ENCODE assay signal across 1 cellular context in the genomic region with DNA sequence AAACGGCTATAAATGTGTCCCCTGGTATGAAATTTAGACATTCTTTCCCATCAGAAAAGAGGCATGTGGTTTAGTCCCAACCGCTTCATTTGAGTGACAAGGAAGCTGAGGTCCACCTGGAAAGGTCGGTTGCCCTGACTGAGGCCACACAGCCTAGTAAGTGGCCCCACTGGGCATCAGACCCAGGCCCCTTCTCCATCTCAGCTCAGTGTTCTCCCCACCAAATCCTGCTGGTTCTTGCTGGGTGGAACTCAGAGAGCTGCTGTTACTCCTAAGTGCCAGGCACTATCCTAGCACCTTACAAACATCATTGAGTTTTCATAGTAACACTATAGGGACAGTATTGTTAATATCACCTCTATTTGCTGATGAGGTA.
TF ChIP-seq lines count a peak whose summit lies in the region.

No MANE protein-coding gene starts in this region.

TF ChIP-seq in HepG2, 621 proteins besides CTCF, POLR2A, EP300 and RAD21 (continued from another document):
- TF ChIP-seq ZNF260 (CRISPR knock-in tag; IDR thresholded peaks at IDR 0.05; ENCODE audit: borderline replicate concordance, low read depth) (no peak), ZFP41 (CRISPR knock-in tag; IDR thresholded peaks at IDR 0.05; ENCODE audit: borderline replicate concordance) (0 out of 2 replicates have a peak, but pooled peaks have one; percentile 37), ZNF567 (CRISPR knock-in tag; IDR thresholded peaks at IDR 0.05; ENCODE audit: borderline replicate concordance) (0 out of 2 replicates have a peak, but pooled peaks have one; percentile 49), LCORL (IDR thresholded peaks at IDR 0.05) (no peak), LCORL (CRISPR knock-in tag; IDR thresholded peaks at IDR 0.05) (no peak), ZBTB7A (CRISPR knock-in tag; IDR thresholded peaks at IDR 0.05) (0 out of 2 replicates have a peak, but pooled peaks have one; percentile 18), SNAPC2 (CRISPR knock-in tag; IDR thresholded peaks at IDR 0.05) (peak; percentile 16; the same call in 1 of the 2 replicates), ZSCAN25 (CRISPR knock-in tag; IDR thresholded peaks at IDR 0.05) (no peak), SMC3 (IDR thresholded peaks at IDR 0.05; ENCODE audit: low read length) (0 out of 2 replicates have a peak, but pooled peaks have one; percentile 0), SALL1 (CRISPR knock-in tag; IDR thresholded peaks at IDR 0.05) (0 out of 2 replicates have a peak, but pooled peaks have one; percentile 18), GTF2F1 (IDR thresholded peaks at IDR 0.05; ENCODE audit: low read length) (0 out of 2 replicates have a peak, but pooled peaks have one; percentile 6), ZNF264 (CRISPR knock-in tag; IDR thresholded peaks at IDR 0.05) (peak; percentile 91)
- TF ChIP-seq, protein P1, sequence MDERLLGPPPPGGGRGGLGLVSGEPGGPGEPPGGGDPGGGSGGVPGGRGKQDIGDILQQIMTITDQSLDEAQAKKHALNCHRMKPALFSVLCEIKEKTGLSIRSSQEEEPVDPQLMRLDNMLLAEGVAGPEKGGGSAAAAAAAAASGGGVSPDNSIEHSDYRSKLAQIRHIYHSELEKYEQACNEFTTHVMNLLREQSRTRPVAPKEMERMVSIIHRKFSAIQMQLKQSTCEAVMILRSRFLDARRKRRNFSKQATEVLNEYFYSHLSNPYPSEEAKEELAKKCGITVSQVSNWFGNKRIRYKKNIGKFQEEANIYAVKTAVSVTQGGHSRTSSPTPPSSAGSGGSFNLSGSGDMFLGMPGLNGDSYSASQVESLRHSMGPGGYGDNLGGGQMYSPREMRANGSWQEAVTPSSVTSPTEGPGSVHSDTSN (CRISPR knock-in tag; IDR thresholded peaks at IDR 0.05), result 0 out of 2 replicates have a peak, but pooled peaks have one; percentile 22
- TF ChIP-seq, protein P2, sequence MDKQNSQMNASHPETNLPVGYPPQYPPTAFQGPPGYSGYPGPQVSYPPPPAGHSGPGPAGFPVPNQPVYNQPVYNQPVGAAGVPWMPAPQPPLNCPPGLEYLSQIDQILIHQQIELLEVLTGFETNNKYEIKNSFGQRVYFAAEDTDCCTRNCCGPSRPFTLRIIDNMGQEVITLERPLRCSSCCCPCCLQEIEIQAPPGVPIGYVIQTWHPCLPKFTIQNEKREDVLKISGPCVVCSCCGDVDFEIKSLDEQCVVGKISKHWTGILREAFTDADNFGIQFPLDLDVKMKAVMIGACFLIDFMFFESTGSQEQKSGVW (CRISPR knock-in tag; IDR thresholded peaks at IDR 0.05; ENCODE audit: borderline replicate concordance), result no peak
